Comparison of ENCODE assay signal across 8 cellular contexts in the genomic region with DNA sequence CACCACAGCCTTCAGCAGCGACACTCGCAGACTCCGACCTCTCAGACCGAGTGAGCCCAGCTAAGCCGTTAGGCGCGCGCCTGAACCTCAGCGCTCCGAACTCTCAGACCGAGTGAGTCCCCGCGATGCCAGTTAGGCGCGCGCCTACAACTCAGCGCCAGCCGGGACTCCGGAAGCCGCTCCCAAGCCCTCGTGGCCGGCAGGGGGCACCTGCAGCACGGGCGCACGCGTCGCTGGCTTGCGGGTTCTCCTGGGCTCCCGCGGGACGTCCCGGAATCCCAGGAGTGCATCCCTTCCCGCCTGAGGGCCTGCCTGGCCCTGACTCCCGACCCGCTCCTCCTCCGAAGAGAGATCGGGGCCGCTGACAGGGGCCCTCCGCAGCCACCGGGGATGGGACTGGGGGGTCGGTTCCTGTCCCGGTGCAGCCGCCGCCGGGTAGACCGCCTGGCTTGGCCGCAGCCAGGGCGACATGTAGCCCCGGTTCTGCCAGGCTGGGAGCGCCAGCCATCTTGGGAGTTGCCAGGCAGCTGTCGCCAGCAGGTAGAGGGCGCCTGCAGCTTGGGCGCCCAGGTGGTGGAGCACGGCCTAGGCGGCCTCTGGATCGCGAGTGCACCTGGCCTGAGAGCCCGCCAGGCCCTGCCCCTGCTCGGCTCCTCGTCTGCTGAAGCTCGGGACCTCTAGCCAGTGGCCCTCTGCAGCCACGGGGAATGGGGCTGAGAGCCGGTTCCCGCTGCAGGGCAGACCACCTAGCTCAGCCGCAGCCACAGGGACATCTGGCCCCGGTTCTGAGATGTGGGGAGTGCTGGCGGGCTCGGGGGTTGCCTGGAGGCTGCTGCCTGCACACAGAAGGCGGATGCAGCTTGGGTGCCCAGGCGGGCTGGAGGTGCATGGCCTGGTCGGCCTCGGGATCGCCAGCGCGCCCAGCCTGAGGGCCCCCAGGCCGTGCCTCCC. TPM values are rescaled to one million over a fixed set of nuclear protein-coding genes. Genes with fewer than 3 reads are reported as not detected.
A peak's percentile ranks its signal among the peaks of the same experiment; 100 is the strongest.
DNase-seq lines count a peak whose midpoint lies in the region; ATAC-seq and TF ChIP-seq lines count a peak whose summit lies in the region.

A gene (minus strand): TSS at position 114 of the 951 bp plus-strand sequence. CDS start 311 bp downstream, outside the sequence.

- peak within 1 kb of the TSS in 3 of 4 donors; percentile 36 to 68 (median 55) for H3K27ac ChIP-seq in esophagus muscularis mucosa (replicated peaks in 1 of 4)

- no peaks in the 10 kb centered on the region for H3K36me3 ChIP-seq in esophagus muscularis mucosa

- H3K9me3 ChIP-seq in esophagus muscularis mucosa: peaks cover 0 to 9% (median 5%) of the 10 kb centered on the region in 4 donors

- DNase-seq in AG08395 (ENCODE audit: low spot score) (peak; percentile 41), NCI-H526 (lab: John Stamatoyannopoulos, UW) (peak; percentile 90 to 99), activated T-cell treated with anti-CD3 and anti-CD28 coated beads for 24 hours (ENCODE audit: low read depth) (peak; percentile 74), esophagus muscularis mucosa (ENCODE audit: extremely low spot score) (no peak), mucosa of gallbladder (ENCODE audit: low spot score) (peak; percentile 86)
- DNase-seq in stimulated activated CD8-positive, alpha-beta memory T cell treated with anti-CD3 and anti-CD28 coated beads, Interleukin-4, amount 100 ng/mL, for 48 hours: peak; percentile 83

- peaks cover 0 to 69% (median 30%) of the 10 kb centered on the region in 4 donors for H3K27me3 ChIP-seq in esophagus muscularis mucosa

- TF ChIP-seq CTCF in esophagus muscularis mucosa (IDR thresholded peaks at IDR 0.05): peak; percentile 51 to 73 (median 53)

- WGBS in esophagus muscularis mucosa: 2% methylated on average over 20 of the region's 76 CpGs

- intact Hi-C loops in esophagus muscularis mucosa (cut with DNase I): no loop called here

- TF ChIP-seq POLR2A in esophagus muscularis mucosa (IDR thresholded peaks at IDR 0.05; ENCODE audit: low read depth): no peak

- H3K4me3 ChIP-seq in esophagus muscularis mucosa: peak within 1 kb of the TSS; percentile 51 to 65 (median 55)

- no peak for TF ChIP-seq EP300 in esophagus muscularis mucosa (IDR thresholded peaks at IDR 0.05)

- ATAC-seq in GM19023 (IDR thresholded peaks at IDR 0.05; ENCODE audit: unreplicated experiment) (peak; percentile 68), HG03354 (IDR thresholded peaks at IDR 0.05; ENCODE audit: poor library complexity, severe bottlenecking, unreplicated experiment) (peak; percentile 77)

- H3K4me1 ChIP-seq in esophagus muscularis mucosa: peaks cover 17 to 32% (median 29%) of the 10 kb centered on the region in 4 donors

RNA-seq across cellular contexts. Expression of the gene that starts here (rescaled TPM):
- total RNA-seq in esophagus muscularis mucosa (under 1 TPM in 3 of 4 donors, not detected in 1; 0.11 to 0.58 (median 0.17) TPM), mucosa of gallbladder (11.8 TPM)
